Comparison of ENCODE assay signal across 9 cellular contexts in genomic region chr1:160416369-160416768, GRCh38. TPM values are rescaled to one million over a fixed set of nuclear protein-coding genes. Genes with fewer than 3 reads are reported as not detected.
DNase-seq lines count a peak whose midpoint lies in the region; ATAC-seq, FAIRE-seq and TF ChIP-seq lines count a peak whose summit lies in the region.
"Had no signal": no experiment of that assay in that cellular context is flagged by ENCODE, and none has a peak within 500 bp of the region (broad histone marks: within the 10 kb centered on the region; RNA-seq: fewer than 3 reads in every experiment).

No MANE protein-coding gene starts in this region.

- H3K9me3 ChIP-seq in H9 (ENCODE audit: control insufficient read depth, low read depth, low read length) (no peaks in the 10 kb centered on the region), keratinocyte (ENCODE audit: control insufficient read depth, low read depth, low read length) (no peaks in the 10 kb centered on the region)

- no peak overlapping the region for H3K18ac ChIP-seq in H9 (ENCODE audit: insufficient read length, low read depth, low read length)

- no peak overlapping the region for H3K56ac ChIP-seq in H9 (ENCODE audit: insufficient read length, low read depth, low read length)

- DNase-seq in Caki2 (ENCODE audit: low read depth) (peak; percentile 32), H9 (peak; percentile 71), SK-MEL-5 (ENCODE audit: low read depth, low spot score) (peak; percentile 73), keratinocyte (ENCODE audit: low read depth, low spot score) (no peak), DMS79 (lab: John Stamatoyannopoulos, UW) (no peak), GM19238 (ENCODE audit: insufficient read length, low spot score) (no peak)
- DNase-seq in activated T-helper 1 cell treated with anti-CD3 and anti-CD28 coated beads, Interleukin-12 subunit alpha, Interleukin-12 subunit beta, Interleukin-2, Interleukin-4 antibody, amounts not matched to agents 30 ng/mL and 10 ng/mL and 1 ng/mL, durations not matched to agents 14 hours and 24 hours and 36 hours (ENCODE audit: low spot score), result no peak

- WGBS in H9 (ENCODE audit: extremely low coverage, insufficient read length, low lambda C conversion rate), result no CpG with 5 or more reads among the region's 4 CpGs

- H3K4me1 ChIP-seq in H9 (ENCODE audit: insufficient read depth, low read length) (no peaks in the 10 kb centered on the region), keratinocyte (ENCODE audit: control insufficient read depth, extremely low read depth, insufficient read depth, low read length) (peaks cover 12% of the 10 kb centered on the region)

- peaks cover 28 to 57% (median 45%) of the 10 kb centered on the region in 3 experiments; a peak in 6 of 7 replicates for H3K36me3 Mint-ChIP-seq in H9 (ENCODE audit: insufficient read depth in 1 of 3, low read depth in 3 of 3)
- H3K36me3 Mint-ChIP-seq in activated T-helper 1 cell treated with anti-CD3 and anti-CD28 coated beads, Interleukin-12 subunit alpha, Interleukin-12 subunit beta, Interleukin-2, Interleukin-4 antibody, amounts not matched to agents 30 ng/mL and 10 ng/mL and 1 ng/mL, durations not matched to agents 14 hours and 24 hours and 36 hours (ENCODE audit: low read depth), result no peaks in the 10 kb centered on the region

- H3K79me2 ChIP-seq in H9 (ENCODE audit: insufficient read depth, low read length) (peaks cover 3% of the 10 kb centered on the region; the same call in 1 of the 2 replicates), keratinocyte (ENCODE audit: control insufficient read depth, insufficient read depth, low read length) (no peaks in the 10 kb centered on the region)

- no peak overlapping the region for H2AK5ac ChIP-seq in H9 (ENCODE audit: insufficient read length, low read length)

- no peaks in the 10 kb centered on the region for H3K27me3 ChIP-seq in H9 (ENCODE audit: insufficient read depth, low read length)
- no peaks in the 10 kb centered on the region for H3K27me3 ChIP-seq in keratinocyte (ENCODE audit: control insufficient read depth, extremely low read depth, insufficient read depth, low read length)

- no peak overlapping the region for H2BK5ac ChIP-seq in H9 (ENCODE audit: insufficient read length, low read length)

- intact Hi-C loops in activated T-helper 1 cell treated with anti-CD3 and anti-CD28 coated beads, Interleukin-12 subunit alpha, Interleukin-12 subunit beta, Interleukin-2, Interleukin-4 antibody, amounts not matched to agents 30 ng/mL and 10 ng/mL and 1 ng/mL, durations not matched to agents 14 hours and 24 hours and 36 hours (cut with micrococcal nuclease), result no loop called here

- no peaks in the 10 kb centered on the region for H3K23me2 ChIP-seq in H9 (ENCODE audit: insufficient read length, low read depth, low read length, poor library complexity, severe bottlenecking)

- no peak overlapping the region for H3K14ac ChIP-seq in H9 (ENCODE audit: insufficient read depth, low read length)

- H3K9ac ChIP-seq in H9 (ENCODE audit: extremely low read depth, insufficient read length, low read length) (no peak overlapping the region), keratinocyte (ENCODE audit: control insufficient read depth, extremely low read depth, insufficient read depth, low read length) (no peak overlapping the region)

- no peak for ATAC-seq in GM18505 (IDR thresholded peaks at IDR 0.05; ENCODE audit: unreplicated experiment)

- no peak overlapping the region for H2AFZ ChIP-seq in H9 (ENCODE audit: low read length)
- H2AFZ ChIP-seq in keratinocyte (ENCODE audit: control insufficient read depth, low read length), result no peak overlapping the region

- no peaks in the 10 kb centered on the region for H3K9me3 Mint-ChIP-seq in H9
- H3K9me3 Mint-ChIP-seq in activated T-helper 1 cell treated with anti-CD3 and anti-CD28 coated beads, Interleukin-12 subunit alpha, Interleukin-12 subunit beta, Interleukin-2, Interleukin-4 antibody, amounts not matched to agents 30 ng/mL and 10 ng/mL and 1 ng/mL, durations not matched to agents 14 hours and 24 hours and 36 hours, result no peaks in the 10 kb centered on the region
- H3K9me3 Mint-ChIP-seq: dendritic cell treated with granulocyte-macrophage colony-stimulating factor and Interleukin-4, amounts not matched to agents 40 ng/mL and 50 ng/mL, for 4 days had no signal

- no peak overlapping the region for H2BK15ac ChIP-seq in H9 (ENCODE audit: low read depth, low read length)

- TF ChIP-seq POLR2A in GM18505 (IDR thresholded peaks at IDR 0.05; ENCODE audit: borderline replicate concordance, extremely low read depth, insufficient read depth, insufficient read length), result no peak

- peak; percentile 77 for FAIRE-seq in keratinocyte (lab: Jason Lieb, UNC)

- H4K20me1 ChIP-seq in H9 (ENCODE audit: control insufficient read depth, insufficient read depth, insufficient read length), result peaks cover under 1% of the 10 kb centered on the region
- H4K20me1 ChIP-seq in keratinocyte (ENCODE audit: control insufficient read depth, extremely low read depth, insufficient read depth, low read length), result no peaks in the 10 kb centered on the region

- H3K36me3 ChIP-seq in keratinocyte (ENCODE audit: control insufficient read depth in 2 of 2, extremely low read depth in 1 of 2, insufficient read depth in 2 of 2, low read length in 2 of 2), result peaks cover 5 to 14% of the 10 kb centered on the region in 2 experiments

- no peak overlapping the region for H2BK12ac ChIP-seq in H9 (ENCODE audit: insufficient read length, low read depth, low read length)

- H3K79me1 ChIP-seq in H9 (ENCODE audit: insufficient read depth, low read depth, low read length, poor library complexity, severe bottlenecking), result peaks cover 2% of the 10 kb centered on the region

- peaks cover 3% of the 10 kb centered on the region for H3K9me1 ChIP-seq in keratinocyte (ENCODE audit: control insufficient read depth, extremely low read depth, insufficient read depth, low read length)

- H3K4ac ChIP-seq in H9 (ENCODE audit: low read depth, low read length), result no peak overlapping the region

- dilution Hi-C loops in keratinocyte (cut with MboI; ENCODE audit: extremely low pct_ligation_motif_present, low sequenced_read_pairs), result no loop called here

- TF ChIP-seq CTCF in H9 (conservative IDR thresholded peaks at IDR 0.05) (peak; percentile 64), keratinocyte (optimal IDR thresholded peaks at IDR 0.05 in 1 of 3, IDR thresholded peaks at IDR 0.05 in 1 of 3, conservative IDR thresholded peaks at IDR 0.05 in 1 of 3; ENCODE audit: extremely low read depth in 1 of 3, insufficient read depth in 2 of 3, low read length in 3 of 3) (peak; percentile 75 to 89 (median 83))

- no peak overlapping the region for H2BK120ac ChIP-seq in H9 (ENCODE audit: low read depth, low read length, poor library complexity, severe bottlenecking)

- H3K4me2 ChIP-seq in H9 (ENCODE audit: insufficient read depth, insufficient read length, low read length) (no peak overlapping the region), keratinocyte (ENCODE audit: control insufficient read depth, extremely low read depth, insufficient read depth, low read depth, low read length) (no peak overlapping the region)

- H4K91ac ChIP-seq in H9 (ENCODE audit: insufficient read length, low read depth, low read length), result no peak overlapping the region

- no peaks in the 10 kb centered on the region for H3K27me3 Mint-ChIP-seq in H9 (ENCODE audit: low read depth)
- H3K27me3 Mint-ChIP-seq in activated T-helper 1 cell treated with anti-CD3 and anti-CD28 coated beads, Interleukin-12 subunit alpha, Interleukin-12 subunit beta, Interleukin-2, Interleukin-4 antibody, amounts not matched to agents 30 ng/mL and 10 ng/mL and 1 ng/mL, durations not matched to agents 14 hours and 24 hours and 36 hours (ENCODE audit: insufficient read depth), result peaks cover 4% of the 10 kb centered on the region

- peak overlapping the region in 1 of 3 experiments; percentile 65; a peak in 2 of 7 replicates for H3K27ac Mint-ChIP-seq in H9
- no peak overlapping the region for H3K27ac Mint-ChIP-seq in activated T-helper 1 cell treated with anti-CD3 and anti-CD28 coated beads, Interleukin-12 subunit alpha, Interleukin-12 subunit beta, Interleukin-2, Interleukin-4 antibody, amounts not matched to agents 30 ng/mL and 10 ng/mL and 1 ng/mL, durations not matched to agents 14 hours and 24 hours and 36 hours
- H3K27ac Mint-ChIP-seq: dendritic cell treated with granulocyte-macrophage colony-stimulating factor and Interleukin-4, amounts not matched to agents 40 ng/mL and 50 ng/mL, for 4 days had no signal

- no peak overlapping the region for H2BK20ac ChIP-seq in H9 (ENCODE audit: low read depth, low read length, poor library complexity, severe bottlenecking)

- H3K4me3 ChIP-seq in keratinocyte (ENCODE audit: control insufficient read depth in 2 of 3, extremely low read depth in 1 of 3, insufficient read depth in 2 of 3, low read depth in 1 of 3, low read length in 3 of 3), result no peak overlapping the region

- H4K5ac ChIP-seq in H9 (ENCODE audit: insufficient read length, low read depth, low read length), result no peak overlapping the region

- in situ Hi-C loops in Caki2 (cut with HindIII; ENCODE audit: low pct_unique_long_range_greater_than_20kb, low sequenced_read_pairs), result no loop called here
- in situ Hi-C loops in SK-MEL-5 (cut with HindIII; ENCODE audit: low pct_unique_long_range_greater_than_20kb, low sequenced_read_pairs), result no loop called here

- H3K27ac ChIP-seq in H9 (ENCODE audit: insufficient read length, low read depth, low read length) (no peak overlapping the region), keratinocyte (ENCODE audit: control insufficient read depth, insufficient read depth, low read length) (no peak overlapping the region)

- no peak overlapping the region for H4K8ac ChIP-seq in H9 (replicated peaks; ENCODE audit: insufficient read length, low read depth, low read length)

- H3K4me3 Mint-ChIP-seq in H9, result no peak overlapping the region
- H3K4me3 Mint-ChIP-seq in activated T-helper 1 cell treated with anti-CD3 and anti-CD28 coated beads, Interleukin-12 subunit alpha, Interleukin-12 subunit beta, Interleukin-2, Interleukin-4 antibody, amounts not matched to agents 30 ng/mL and 10 ng/mL and 1 ng/mL, durations not matched to agents 14 hours and 24 hours and 36 hours, result no peak overlapping the region
- H3K4me3 Mint-ChIP-seq: dendritic cell treated with granulocyte-macrophage colony-stimulating factor and Interleukin-4, amounts not matched to agents 40 ng/mL and 50 ng/mL, for 4 days had no signal

- no peak overlapping the region for H3T11ph ChIP-seq in H9 (ENCODE audit: low read length)

- H3K23ac ChIP-seq in H9 (ENCODE audit: insufficient read length, low read depth, low read length), result no peak overlapping the region

- peaks cover 17 to 21% of the 10 kb centered on the region in 2 experiments for H3K4me1 Mint-ChIP-seq in H9
- no peaks in the 10 kb centered on the region for H3K4me1 Mint-ChIP-seq in activated T-helper 1 cell treated with anti-CD3 and anti-CD28 coated beads, Interleukin-12 subunit alpha, Interleukin-12 subunit beta, Interleukin-2, Interleukin-4 antibody, amounts not matched to agents 30 ng/mL and 10 ng/mL and 1 ng/mL, durations not matched to agents 14 hours and 24 hours and 36 hours (ENCODE audit: low read depth)

RNA-seq across cellular contexts. Expression of gene VANGL2, which starts 16.0 kb away (rescaled TPM):
- not detected in 2 replicates for total RNA-seq in Caki2 (2014; rRNA removed; shearing (Covaris generic); ENCODE audit: low replicate concordance)
- 57.7 and 58.5 TPM in 2 replicates for total RNA-seq in H9 (2021)
- total RNA-seq in SK-MEL-5 (2014; rRNA removed; shearing (Covaris generic)), result 1.8 and 2.0 TPM in 2 replicates
- 7.3 and 8.9 TPM in 2 replicates for polyA plus RNA-seq in SK-MEL-5 (2015; cell fraction: cytosol; rRNA removed)
- 8.5 and 10.9 TPM in 2 replicates for polyA plus RNA-seq in SK-MEL-5 (2015; cell fraction: nucleus; rRNA removed)
- polyA plus RNA-seq in keratinocyte, result 10.9 to 17.6 TPM (median 11.4 TPM) in 3 replicates
- 2.7 TPM for polyA plus RNA-seq in keratinocyte (2011; ENCODE audit: low read depth)
- 8.4 and 8.7 TPM in 2 replicates for polyA plus RNA-seq in keratinocyte (2011; cell fraction: cytosol; rRNA removed)
- 32.2 and 38.0 TPM in 2 replicates for polyA plus RNA-seq in keratinocyte (2011; cell fraction: nucleus; rRNA removed)
- polyA plus RNA-seq in keratinocyte (2012; ENCODE audit: low replicate concordance), result 6.7 and 11.3 TPM in 2 replicates
- 11.8 to 19.0 TPM (median 16.6 TPM) in 3 replicates for polyA minus RNA-seq in keratinocyte
- 7.1 TPM for polyA minus RNA-seq in keratinocyte (2011; cell fraction: cytosol; rRNA and poly(A)+ RNA removed)
- polyA minus RNA-seq in keratinocyte (2011; cell fraction: nucleus; rRNA and poly(A)+ RNA removed), result 9.5 and 14.1 TPM in 2 replicates
- not detected in 2 replicates for total RNA-seq in activated T-helper 1 cell treated with anti-CD3 and anti-CD28 coated beads, Interleukin-12 subunit alpha, Interleukin-12 subunit beta, Interleukin-2, Interleukin-4 antibody, amounts not matched to agents 30 ng/mL and 10 ng/mL and 1 ng/mL, durations not matched to agents 14 hours and 24 hours and 36 hours

RNA-seq across cellular contexts. Expression of gene NHLH1, which starts 49.5 kb away (rescaled TPM):
- not detected in 2 replicates for total RNA-seq in Caki2 (2014; rRNA removed; shearing (Covaris generic); ENCODE audit: low replicate concordance)
- 1.3 and 1.5 TPM in 2 replicates for total RNA-seq in H9 (2021)
- total RNA-seq in SK-MEL-5 (2014; rRNA removed; shearing (Covaris generic)), result not detected in 2 replicates
- polyA plus RNA-seq in SK-MEL-5 (2015; cell fraction: cytosol; rRNA removed), result 0.02 TPM in 1 of 2 replicates, not detected in the other
- polyA plus RNA-seq in SK-MEL-5 (2015; cell fraction: nucleus; rRNA removed), result 1.1 TPM in 1 of 2 replicates, not detected in the other
- polyA plus RNA-seq in keratinocyte, result 0.10 to 0.17 TPM (median 0.13 TPM) in 3 replicates
- not detected for polyA plus RNA-seq in keratinocyte (2011; ENCODE audit: low read depth)
- polyA plus RNA-seq in keratinocyte (2011; cell fraction: cytosol; rRNA removed), result 0.03 and 0.11 TPM in 2 replicates
- polyA plus RNA-seq in keratinocyte (2011; cell fraction: nucleus; rRNA removed), result 0.53 and 0.62 TPM in 2 replicates
- 0.03 and 0.27 TPM in 2 replicates for polyA plus RNA-seq in keratinocyte (2012; ENCODE audit: low replicate concordance)
- 0.07 to 0.22 TPM (median 0.16 TPM) in 3 replicates for polyA minus RNA-seq in keratinocyte
- not detected for polyA minus RNA-seq in keratinocyte (2011; cell fraction: cytosol; rRNA and poly(A)+ RNA removed)
- 0.23 TPM in 1 of 2 replicates, not detected in the other for polyA minus RNA-seq in keratinocyte (2011; cell fraction: nucleus; rRNA and poly(A)+ RNA removed)
- 0.52 and 0.66 TPM in 2 replicates for total RNA-seq in activated T-helper 1 cell treated with anti-CD3 and anti-CD28 coated beads, Interleukin-12 subunit alpha, Interleukin-12 subunit beta, Interleukin-2, Interleukin-4 antibody, amounts not matched to agents 30 ng/mL and 10 ng/mL and 1 ng/mL, durations not matched to agents 14 hours and 24 hours and 36 hours

Comparison
In these comparisons a context has a peak if more than half of its experiments do, and no peak if none do; other contexts are left out.
1. DNase-seq: peak in Caki2 (single experiment), H9 (single experiment) and SK-MEL-5 (single experiment); none in keratinocyte (single experiment), DMS79 (single experiment), GM19238 (single experiment) and activated T-helper 1 cell treated with anti-CD3 and anti-CD28 coated beads, Interleukin-12 subunit alpha, Interleukin-12 subunit beta, Interleukin-2, Interleukin-4 antibody, amounts not matched to agents 30 ng/mL and 10 ng/mL and 1 ng/mL, durations not matched to agents 14 hours and 24 hours and 36 hours (single experiment).
2. RNA of gene VANGL2, which starts 16.0 kb away (total RNA-seq): 57.7 to 58.5 TPM in H9; 1.8 to 2.0 TPM in SK-MEL-5, not detected in Caki2 and not detected in activated T-helper 1 cell treated with anti-CD3 and anti-CD28 coated beads, Interleukin-12 subunit alpha, Interleukin-12 subunit beta, Interleukin-2, Interleukin-4 antibody, amounts not matched to agents 30 ng/mL and 10 ng/mL and 1 ng/mL, durations not matched to agents 14 hours and 24 hours and 36 hours; every median in the first group is over 10 times any median in the second.